Comparison of ENCODE assay signal across 8 cellular contexts in the genomic region with DNA sequence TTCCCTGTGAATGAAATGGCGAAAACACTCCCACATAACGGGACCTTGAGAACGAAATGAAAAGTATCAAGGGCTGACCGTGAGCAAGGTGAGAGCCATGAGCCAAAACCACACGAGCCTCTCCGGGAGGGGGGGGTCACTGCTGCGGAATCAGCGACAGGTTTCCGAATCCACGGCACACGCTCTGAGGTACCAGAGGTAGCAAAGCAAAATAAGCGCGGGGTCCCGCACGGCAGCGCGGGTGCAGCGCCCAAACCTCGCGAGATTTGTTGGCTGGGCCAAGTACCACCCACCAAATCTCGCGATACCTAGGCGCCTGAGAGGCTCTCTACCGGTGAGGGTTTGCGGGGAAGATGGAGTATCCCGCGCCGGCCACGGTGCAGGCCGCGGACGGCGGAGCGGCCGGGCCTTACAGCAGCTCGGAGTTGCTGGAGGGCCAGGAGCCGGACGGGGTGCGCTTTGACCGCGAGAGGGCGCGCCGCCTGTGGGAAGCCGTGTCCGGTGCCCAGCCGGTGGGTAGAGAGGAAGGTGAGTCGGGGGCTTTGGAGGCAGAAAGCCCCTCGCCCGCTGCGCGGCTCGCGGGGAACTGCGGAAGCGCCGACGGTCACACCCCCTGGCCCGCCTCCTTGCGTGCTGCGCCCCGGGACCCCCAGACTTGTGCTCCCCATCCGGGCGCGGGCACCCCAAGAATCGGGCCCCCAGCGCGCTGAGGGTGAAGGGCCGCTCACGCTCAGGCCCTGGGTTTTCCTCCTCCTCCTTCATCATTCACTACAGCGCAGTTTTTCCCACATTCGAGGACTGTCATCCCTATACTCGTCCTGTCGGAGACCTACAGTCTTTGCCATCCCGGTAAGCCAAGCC. TPM values are rescaled to one million over a fixed set of nuclear protein-coding genes. Genes with fewer than 3 reads are reported as not detected.
DNase-seq lines count a peak whose midpoint lies in the region; ATAC-seq, FAIRE-seq and TF ChIP-seq lines count a peak whose summit lies in the region.

ZNF346 (plus strand) TSS at position 311 of the 861 bp plus-strand sequence; CDS start at position 354, 43 bp downstream.

- H3K14ac ChIP-seq in IMR-90 (replicated peaks; ENCODE audit: low read depth, low read length), result peak within 1 kb of the TSS; percentile 92

- peak within 1 kb of the TSS; percentile 95 for H2AK9ac ChIP-seq in IMR-90 (replicated peaks; ENCODE audit: low read depth, low read length, poor library complexity)

- peak within 1 kb of the TSS; percentile 84 for H2AK5ac ChIP-seq in IMR-90 (ENCODE audit: low read depth, low read length)

- H3K23ac ChIP-seq in IMR-90 (ENCODE audit: low read depth, low read length), result peak within 1 kb of the TSS; percentile 97

- H3K9me3 ChIP-seq in IMR-90 (ENCODE audit: control insufficient read depth, insufficient read depth, low read length), result no peaks in the 10 kb centered on the region
- no peaks in the 10 kb centered on the region for H3K9me3 ChIP-seq in OCI-LY3 (ENCODE audit: insufficient read depth, low read length)

- H4K91ac ChIP-seq in IMR-90 (ENCODE audit: insufficient read depth, low read depth, low read length), result peak within 1 kb of the TSS; percentile 50

- peaks cover 38% of the 10 kb centered on the region for H3K79me2 ChIP-seq in OCI-LY3 (ENCODE audit: low read length)

- 1% methylated on average over 16 of the region's 75 CpGs; no CpG with 5 or more reads in 1 of the 2 experiments for WGBS in IMR-90 (ENCODE audit: extremely low coverage in 2 of 2, insufficient read length in 1 of 2), 2 experiments

- TF ChIP-seq RAD21 in IMR-90 (IDR thresholded peaks at IDR 0.05; ENCODE audit: low read length), result 0 out of 2 replicates have a peak, but pooled peaks have one; percentile 14

- CTCF ChIA-PET in IMR-90 (lab: Yijun Ruan, JAX), result interaction anchor here (0.7 to 0.9 kb wide), 2 partner anchors 17 to 20 kb away, joined by 3 read pairs; no protein-coding TSS in a partner anchor

- in situ Hi-C loops in IMR-90 (cut with MboI; ENCODE audit: low sequenced_read_pairs), result no loop called here

- peak; percentile 83 for ATAC-seq in GM21515 (IDR thresholded peaks at IDR 0.05; ENCODE audit: unreplicated experiment)
- ATAC-seq in IMR-90 (ENCODE audit: low read depth), result peak; percentile 98

- H2AFZ ChIP-seq in IMR-90 (replicated peaks; ENCODE audit: low read length, poor library complexity) (peak within 1 kb of the TSS; percentile 98), OCI-LY3 (ENCODE audit: low read depth, low read length) (peak within 1 kb of the TSS; percentile 89)

- BruUV-seq in IMR-90 (replicated peaks; lab: Mats Ljungman, UMichigan), result no TSS peak

- no peak within 1 kb of the TSS for H2BK15ac ChIP-seq in IMR-90 (ENCODE audit: low read depth, low read length)

- H3K9ac ChIP-seq in IMR-90 (ENCODE audit: low read depth, low read length) (peak within 1 kb of the TSS; percentile 95), OCI-LY3 (ENCODE audit: low read length) (peak within 1 kb of the TSS; percentile 86)

- peak within 1 kb of the TSS; percentile 75 for H3K27ac ChIP-seq in IMR-90 (ENCODE audit: insufficient read depth, low read length)
- peak within 1 kb of the TSS; percentile 41 for H3K27ac ChIP-seq in OCI-LY3 (ENCODE audit: low read length)

- H3K9me1 ChIP-seq in IMR-90 (ENCODE audit: insufficient read depth, low read length), result peaks cover 6% of the 10 kb centered on the region

- intact Hi-C loops in IMR-90 (cut with micrococcal nuclease), result no loop called here

- H2BK5ac ChIP-seq in IMR-90 (ENCODE audit: low read depth, low read length, poor library complexity, severe bottlenecking), result peak within 1 kb of the TSS; percentile 30

- peak within 1 kb of the TSS; percentile 59; the same call in 1 of the 2 replicates for H3K18ac ChIP-seq in IMR-90 (ENCODE audit: low read depth, low read length)

- DNase-seq in D721Med (ENCODE audit: insufficient read length, low spot score) (peak; percentile 98), IMR-90 (peak; percentile 92), epidermal melanocyte (ENCODE audit: insufficient read length, low spot score) (peak; percentile 99), middle frontal gyrus (ENCODE audit: extremely low spot score, low spot score) (peak; percentile 87)
- DNase-seq in activated CD8-positive, alpha-beta memory T cell treated with anti-CD3 and anti-CD28 coated beads, Interleukin-2, amount 50 U/mL, for 48 hours, result peak; percentile 96
- DNase-seq in stimulated activated CD8-positive, alpha-beta memory T cell treated with anti-CD3 and anti-CD28 coated beads, Interleukin-2, amount 100 ng/mL, for 1 hour (ENCODE audit: low read depth in 2 of 2), result peak; percentile 80 to 86

- FAIRE-seq in D721Med (lab: Jason Lieb, UNC), result no peak

- POLR2A ChIA-PET in IMR-90 (lab: Charles Lee; ENCODE audit: unreplicated experiment), result no interaction called here

- TF ChIP-seq POLR2A in IMR-90 (IDR thresholded peaks at IDR 0.05; ENCODE audit: low read depth, low read length), result peak; percentile 82

- dilution Hi-C loops in IMR-90 (cut with HindIII; ENCODE audit: low sequenced_read_pairs, unreplicated experiment), result no loop called here

- peaks cover 1% of the 10 kb centered on the region for H3K36me3 ChIP-seq in IMR-90 (ENCODE audit: control insufficient read depth, insufficient read depth, low read length)
- peaks cover 9% of the 10 kb centered on the region for H3K36me3 ChIP-seq in OCI-LY3 (replicated peaks; ENCODE audit: low read depth, low read length)

- H3K4me1 ChIP-seq in IMR-90 (ENCODE audit: control insufficient read depth, insufficient read depth, low read length) (peaks cover 9% of the 10 kb centered on the region), OCI-LY3 (ENCODE audit: low read length) (peaks cover 6% of the 10 kb centered on the region)

- TF ChIP-seq CTCF in D721Med (IDR thresholded peaks at IDR 0.05; ENCODE audit: insufficient read depth, missing control alignments) (peak; percentile 35), IMR-90 (conservative IDR thresholded peaks at IDR 0.05; ENCODE audit: low read depth, low read length) (peak; percentile 38), OCI-LY3 (IDR thresholded peaks at IDR 0.05; ENCODE audit: low read depth, low read length) (peak; percentile 54)

- H4K5ac ChIP-seq in IMR-90 (ENCODE audit: low read depth, low read length), result peak within 1 kb of the TSS; percentile 74

- H3K4me3 ChIP-seq in IMR-90 (ENCODE audit: insufficient read depth, low read depth, low read length) (peak within 1 kb of the TSS; percentile 93), OCI-LY3 (ENCODE audit: low read length) (peak within 1 kb of the TSS; percentile 84)

- H4K8ac ChIP-seq in IMR-90 (ENCODE audit: low read depth in 2 of 2, low read length in 2 of 2), result peak within 1 kb of the TSS; percentile 91 to 95

- peaks cover 21 to 45% of the 10 kb centered on the region in 2 experiments for H3K79me1 ChIP-seq in IMR-90 (ENCODE audit: low read depth in 1 of 2, low read length in 2 of 2)

- peak within 1 kb of the TSS; percentile 88 for H3K4ac ChIP-seq in IMR-90 (ENCODE audit: low read depth, low read length)

- H3K56ac ChIP-seq in IMR-90 (ENCODE audit: extremely low read depth, insufficient read depth, low read length), result peak within 1 kb of the TSS; percentile 75

- no peaks in the 10 kb centered on the region for H3K27me3 ChIP-seq in IMR-90 (ENCODE audit: control insufficient read depth, insufficient read depth, low read length)
- H3K27me3 ChIP-seq in OCI-LY3 (ENCODE audit: low read depth, low read length), result no peaks in the 10 kb centered on the region

- peak within 1 kb of the TSS; percentile 99 for H3K4me2 ChIP-seq in IMR-90 (ENCODE audit: low read depth, low read length)
- H3K4me2 ChIP-seq in OCI-LY3 (ENCODE audit: low read length), result peak within 1 kb of the TSS; percentile 99

- H2BK120ac ChIP-seq in IMR-90 (ENCODE audit: low read depth, low read length), result peak within 1 kb of the TSS; percentile 76; the same call in 1 of the 2 replicates

- peaks cover 5% of the 10 kb centered on the region; the same call in 1 of the 2 replicates for H4K20me1 ChIP-seq in IMR-90 (ENCODE audit: insufficient read depth, low read length)
- H4K20me1 ChIP-seq in OCI-LY3 (ENCODE audit: insufficient read depth, low read length), result no peaks in the 10 kb centered on the region

- peak within 1 kb of the TSS; percentile 39; the same call in 1 of the 2 replicates for H2BK20ac ChIP-seq in IMR-90 (ENCODE audit: low read depth, low read length)

TF ChIP-seq in IMR-90, 13 proteins besides CTCF, POLR2A, EP300 and RAD21:
- TF ChIP-seq BHLHE40 (IDR thresholded peaks at IDR 0.05; ENCODE audit: low read depth, low read length) (no peak), FOS (IDR thresholded peaks at IDR 0.05; ENCODE audit: low read depth, low read length) (no peak), MXI1 (IDR thresholded peaks at IDR 0.05; ENCODE audit: borderline replicate concordance, low read depth, low read length) (peak; percentile 72; the same call in 1 of the 2 replicates), SMC3 (IDR thresholded peaks at IDR 0.05; ENCODE audit: low read depth, low read length) (no peak)

RNA-seq across cellular contexts. Expression of gene ZNF346, which starts in this region (rescaled TPM):
- 14.7 and 15.1 TPM in 2 replicates for total RNA-seq in IMR-90 (2012; rRNA removed)
- 15.7 and 17.0 TPM in 2 replicates for polyA plus RNA-seq in IMR-90 (2012; rRNA removed)
- 10.1 and 10.8 TPM in 2 replicates for polyA plus RNA-seq in IMR-90 (2012; cell fraction: cytosol; rRNA removed)
- polyA plus RNA-seq in IMR-90 (2012; cell fraction: nucleus; rRNA removed; ENCODE audit: low replicate concordance), result 18.8 and 24.7 TPM in 2 replicates

Comparison
In these comparisons a context has a peak if more than half of its experiments do, and no peak if none do; other contexts are left out.
1. Peak in every context shown above with its lines: DNase-seq, ATAC-seq, H3K4me3 ChIP-seq and H3K27ac ChIP-seq.